In genomic region chr6:44276667-44277640, GRCh38 we compare ENCODE assay signal across 24 cellular contexts. TPM values are rescaled to one million over a fixed set of nuclear protein-coding genes. Genes with fewer than 3 reads are reported as not detected.
DNase-seq lines count a peak whose midpoint lies in the region; ATAC-seq and TF ChIP-seq lines count a peak whose summit lies in the region.
"Had no signal": no experiment of that assay in that cellular context is flagged by ENCODE, and none has a peak within 500 bp of the region (broad histone marks: within the 10 kb centered on the region; RNA-seq: fewer than 3 reads in every experiment).

No MANE protein-coding gene starts in this region.

- H3K4me3 ChIP-seq in dorsolateral prefrontal cortex (peak overlapping the region in 2 of 59 donors; percentile 37 to 38), testis (peak overlapping the region; percentile 26 to 39)
- H3K4me3 ChIP-seq: BLaER1 treated with 17β-estradiol and CSF1 and Interleukin-3, amounts not matched to agents 10 nM and 100 nM; PC-9 had no signal

- intact Hi-C loops in dorsolateral prefrontal cortex (cut with DNase I) (no loop called here), testis (cut with DNase I; ENCODE audit: low total_unique reads) (no loop called here)

- no peaks in the 10 kb centered on the region for H3K9me3 ChIP-seq in testis
- H3K9me3 ChIP-seq: BLaER1 treated with 17β-estradiol and CSF1 and Interleukin-3, amounts not matched to agents 10 nM and 100 nM; esophagus squamous epithelium; gastrocnemius medialis; prostate gland; thoracic aorta had no signal

- no peak for DNase-seq in stimulated activated naive CD8-positive, alpha-beta T cell treated with anti-CD3 and anti-CD28 coated beads, Interleukin-15, Interleukin-2, amounts not matched to agents 100 U/mL and 50 U/mL, for 24 hours
- DNase-seq in dorsolateral prefrontal cortex (peak in 1 of 10 donors; percentile 83), testis (no peak), NOMO-1 (lab: John Stamatoyannopoulos, UW; ENCODE audit: unreplicated experiment in 2 of 2) (no peak)
- DNase-seq in activated effector memory CD4-positive, alpha-beta T cell treated with Interleukin-2 at 50 U/mL for 16 hours, result no peak
- DNase-seq: ACHN; activated T-cell treated with anti-CD3 and anti-CD28 coated beads, Interleukin-2, amount 50 U/mL, for 48 hours; esophagus squamous epithelium; gastrocnemius medialis; hypothalamus; midbrain; NCI-H1048; NCI-H345; NCI-H82; PC-9; SIG-M5 had no signal

- peaks cover 50% of the 10 kb centered on the region for H3K27me3 Mint-ChIP-seq in stimulated activated naive CD8-positive, alpha-beta T cell treated with anti-CD3 and anti-CD28 coated beads, Interleukin-15, Interleukin-2, amounts not matched to agents 100 ng/mL and 50 ng/mL, for 24 hours

- H3K27me3 ChIP-seq in dorsolateral prefrontal cortex, result peaks cover 0 to 18% (median 0%) of the 10 kb centered on the region in 45 donors
- no peaks in the 10 kb centered on the region for H3K27me3 ChIP-seq in testis

- H3K27ac ChIP-seq in dorsolateral prefrontal cortex, result peak overlapping the region in 53 of 59 donors; percentile 14 to 96 (median 65)
- no peak overlapping the region for H3K27ac ChIP-seq in testis
- H3K27ac ChIP-seq: BLaER1 treated with 17β-estradiol and CSF1 and Interleukin-3, amounts not matched to agents 10 nM and 100 nM; esophagus squamous epithelium; gastrocnemius medialis; PC-9; prostate gland; thoracic aorta had no signal

- no peaks in the 10 kb centered on the region for H3K36me3 ChIP-seq in testis (ENCODE audit: low read depth, missing control alignments)
- H3K36me3 ChIP-seq: BLaER1 treated with 17β-estradiol and CSF1 and Interleukin-3, amounts not matched to agents 10 nM and 100 nM; esophagus squamous epithelium; gastrocnemius medialis; prostate gland; thoracic aorta had no signal

- peak overlapping the region; percentile 23 for H3K27ac Mint-ChIP-seq in stimulated activated naive CD8-positive, alpha-beta T cell treated with anti-CD3 and anti-CD28 coated beads, Interleukin-15, Interleukin-2, amounts not matched to agents 100 ng/mL and 50 ng/mL, for 24 hours
- H3K27ac Mint-ChIP-seq: activated naive CD4-positive, alpha-beta T cell treated with anti-CD3 and anti-CD28 coated beads, Interleukin-2, amount 50 U/mL, for 72 hours had no signal

- 75 to 79% methylated on average over 16 to 23 of the region's 23 CpGs for WGBS in testis, 2 donors

- peaks cover 4% of the 10 kb centered on the region for H3K4me1 Mint-ChIP-seq in stimulated activated naive CD8-positive, alpha-beta T cell treated with anti-CD3 and anti-CD28 coated beads, Interleukin-15, Interleukin-2, amounts not matched to agents 100 ng/mL and 50 ng/mL, for 24 hours (ENCODE audit: low read depth)

- ATAC-seq in stimulated activated naive CD8-positive, alpha-beta T cell treated with anti-CD3 and anti-CD28 coated beads, Interleukin-15, Interleukin-2, amounts not matched to agents 100 U/mL and 50 U/mL, for 24 hours, result no peak

- no peaks in the 10 kb centered on the region for H3K4me1 ChIP-seq in testis
- H3K4me1 ChIP-seq: gastrocnemius medialis, prostate gland had no signal

- H3K36me3 Mint-ChIP-seq in stimulated activated naive CD8-positive, alpha-beta T cell treated with anti-CD3 and anti-CD28 coated beads, Interleukin-15, Interleukin-2, amounts not matched to agents 100 ng/mL and 50 ng/mL, for 24 hours (ENCODE audit: low read depth), result no peaks in the 10 kb centered on the region
- H3K36me3 Mint-ChIP-seq: activated naive CD4-positive, alpha-beta T cell treated with anti-CD3 and anti-CD28 coated beads, Interleukin-2, amount 50 U/mL, for 72 hours had no signal

- TF ChIP-seq CTCF in dorsolateral prefrontal cortex (IDR thresholded peaks at IDR 0.05 in 54 of 56, conservative IDR thresholded peaks at IDR 0.05 in 2 of 56; ENCODE audit: low read depth in 1 of 56, partially characterized antibody in 56 of 56) (no peak), testis (IDR thresholded peaks at IDR 0.05) (no peak)

- no peak overlapping the region for H3K4me3 Mint-ChIP-seq in stimulated activated naive CD8-positive, alpha-beta T cell treated with anti-CD3 and anti-CD28 coated beads, Interleukin-15, Interleukin-2, amounts not matched to agents 100 ng/mL and 50 ng/mL, for 24 hours

- no peak for TF ChIP-seq POLR2A in testis (IDR thresholded peaks at IDR 0.05)

- H3K9me3 Mint-ChIP-seq in stimulated activated naive CD8-positive, alpha-beta T cell treated with anti-CD3 and anti-CD28 coated beads, Interleukin-15, Interleukin-2, amounts not matched to agents 100 ng/mL and 50 ng/mL, for 24 hours, result no peaks in the 10 kb centered on the region
- H3K9me3 Mint-ChIP-seq: activated naive CD4-positive, alpha-beta T cell treated with anti-CD3 and anti-CD28 coated beads, Interleukin-2, amount 50 U/mL, for 72 hours had no signal

RNA-seq across cellular contexts. Expression of gene TMEM151B, which starts 6.7 kb away (rescaled TPM):
- total RNA-seq in dorsolateral prefrontal cortex (100 to 1,000 TPM in 60 of 120 experiments, 10 to 100 TPM in 60; 28.3 to 159 (median 100) TPM), testis (1 to 10 TPM; 1.6 to 2.8 TPM)
- 1.3 TPM for polyA plus RNA-seq in testis (ENCODE audit: insufficient read depth, low read depth, low replicate concordance)
- total RNA-seq: activated CD8-positive, alpha-beta memory T cell treated with anti-CD3 and anti-CD28 coated beads for 36 hours; esophagus squamous epithelium; LHCN-M2; liver; PC-9; thoracic aorta had no signal
- polyA plus RNA-seq: liver had no signal

RNA-seq across cellular contexts. Expression of gene NFKBIE, which starts 11.6 kb away (rescaled TPM):
- 10 to 100 TPM in 13 of 120 experiments, 1 to 10 TPM in 107; 2.9 to 14.4 (median 7.5) TPM for total RNA-seq in dorsolateral prefrontal cortex
- total RNA-seq in testis, result 10 to 100 TPM; 18.3 to 29.2 TPM
- polyA plus RNA-seq in testis (ENCODE audit: insufficient read depth, low read depth, low replicate concordance), result 13.1 TPM

RNA-seq across cellular contexts. Expression of gene SLC35B2, which starts 19.6 kb away (rescaled TPM):
- total RNA-seq in dorsolateral prefrontal cortex (10 to 100 TPM in 119 of 120 experiments, 1 to 10 TPM in 1; 9.6 to 55.6 (median 23.9) TPM), testis (10 to 100 TPM; 42.4 to 49.8 TPM)
- polyA plus RNA-seq in testis (ENCODE audit: insufficient read depth, low read depth, low replicate concordance), result 32.1 TPM

RNA-seq across cellular contexts. Expression of gene HSP90AB1, which starts 30.1 kb away (rescaled TPM):
- total RNA-seq in dorsolateral prefrontal cortex (1,000 to 10,000 TPM in 53 of 120 experiments, 100 to 1,000 TPM in 67; 482 to 1,543 (median 963) TPM), testis (100 to 1,000 TPM; 480 to 610 TPM)
- 602 TPM for polyA plus RNA-seq in testis (ENCODE audit: insufficient read depth, low read depth, low replicate concordance)

RNA-seq across cellular contexts. Expression of gene AARS2, which starts 36.2 kb away (rescaled TPM):
- 10 to 100 TPM; 11.9 to 24.4 (median 16.4) TPM for total RNA-seq in dorsolateral prefrontal cortex
- total RNA-seq in testis, result 10 to 100 TPM; 13.4 to 14.6 TPM
- polyA plus RNA-seq in testis (ENCODE audit: insufficient read depth, low read depth, low replicate concordance), result 6.2 TPM

Comparison
In these comparisons a context has a peak if more than half of its experiments do, and no peak if none do; other contexts are left out.
1. H3K27ac ChIP-seq: peak in dorsolateral prefrontal cortex (53 of 59); none in testis (0 of 2).
2. RNA of gene TMEM151B, which starts 6.7 kb away (total RNA-seq): 28.3 to 159 TPM in dorsolateral prefrontal cortex; 1.6 to 2.8 TPM in testis; every median in the first group is over 4 times any median in the second.